Comparison of ENCODE assay signal across 8 cellular contexts in genomic region chr9:109182940-109183798, GRCh38. TPM values are rescaled to one million over a fixed set of nuclear protein-coding genes. Genes with fewer than 3 reads are reported as not detected.
DNase-seq lines count a peak whose midpoint lies in the region; ATAC-seq and TF ChIP-seq lines count a peak whose summit lies in the region.

No MANE protein-coding gene starts in this region.

- H3K36me3 ChIP-seq in Loucy (ENCODE audit: insufficient read depth, low read length) (no peaks in the 10 kb centered on the region), lower lobe of right lung (no peaks in the 10 kb centered on the region)

- H3K9me2 ChIP-seq in Loucy (replicated peaks; ENCODE audit: low read depth, low read length), result no peaks in the 10 kb centered on the region

- peaks cover 0 to 3% (median 0%) of the 10 kb centered on the region in 5 experiments for H3K9me3 Mint-ChIP-seq in brain
- H3K9me3 Mint-ChIP-seq in natural killer cell, result no peaks in the 10 kb centered on the region

- H3K4me2 ChIP-seq in Loucy (ENCODE audit: low read depth, low read length, poor library complexity, severe bottlenecking), result no peak overlapping the region

- no peak overlapping the region for H2AFZ ChIP-seq in Loucy (ENCODE audit: low read length)

- no peaks in the 10 kb centered on the region for H3K79me2 ChIP-seq in Loucy (ENCODE audit: insufficient read depth, low read length)

- H3K27ac Mint-ChIP-seq in brain, result peak overlapping the region in 1 of 5 experiments; percentile 39
- no peak overlapping the region for H3K27ac Mint-ChIP-seq in natural killer cell

- ATAC-seq in lower lobe of right lung, result peak; percentile 53 to 61
- no peak for ATAC-seq in omental fat pad (ENCODE audit: low FRiP score)
- no peak for ATAC-seq in natural killer cell

- TF ChIP-seq CTCF in GM12865 (IDR thresholded peaks at IDR 0.05; ENCODE audit: insufficient read depth, low read depth, low read length, missing control alignments) (peak; percentile 61), Loucy (conservative IDR thresholded peaks at IDR 0.05; ENCODE audit: low read length) (peak; percentile 73), brain (conservative IDR thresholded peaks at IDR 0.05) (peak; percentile 28 to 36), lower lobe of right lung (IDR thresholded peaks at IDR 0.05) (peak; percentile 24), omental fat pad (IDR thresholded peaks at IDR 0.05) (no peak), natural killer cell (IDR thresholded peaks at IDR 0.05) (no peak)

- H3K27me3 Mint-ChIP-seq in brain (peaks cover 4% of the 10 kb centered on the region), natural killer cell (ENCODE audit: low read depth in 2 of 2) (peaks cover 7 to 12% of the 10 kb centered on the region in 2 donors)

- in situ Hi-C loops in ACHN (cut with HindIII; ENCODE audit: low pct_ligation_motif_present, low pct_unique_long_range_greater_than_20kb, low sequenced_read_pairs), result no loop called here

- H3K4me3 ChIP-seq in GM12865 (ENCODE audit: low read depth, low read length) (no peak overlapping the region), Loucy (ENCODE audit: low read length, poor library complexity, severe bottlenecking) (no peak overlapping the region), lower lobe of right lung (no peak overlapping the region)

- no peaks in the 10 kb centered on the region for H3F3A ChIP-seq in Loucy (ENCODE audit: low read depth)

- H3K4me1 ChIP-seq in Loucy (ENCODE audit: insufficient read depth, low read length, poor library complexity, severe bottlenecking) (no peaks in the 10 kb centered on the region), lower lobe of right lung (no peaks in the 10 kb centered on the region)

- peak; percentile 37 for DNase-seq in ACHN
- peak; percentile 70 for DNase-seq in GM12865 (ENCODE audit: low read depth)
- DNase-seq in lower lobe of right lung, result no peak
- no peak for DNase-seq in omental fat pad (ENCODE audit: low spot score)
- no peak for DNase-seq in natural killer cell
- no peak for DNase-seq in activated gamma-delta T cell (lab: John Stamatoyannopoulos, UW)

- no peak overlapping the region for H3K9ac ChIP-seq in Loucy (ENCODE audit: low read depth, low read length, poor library complexity, severe bottlenecking)

- H3K9me3 ChIP-seq in Loucy (ENCODE audit: insufficient read depth, low read depth, low read length), result no peaks in the 10 kb centered on the region
- H3K9me3 ChIP-seq in lower lobe of right lung, result no peaks in the 10 kb centered on the region

- H3K36me3 Mint-ChIP-seq in brain (no peaks in the 10 kb centered on the region), natural killer cell (no peaks in the 10 kb centered on the region)

- H3K27ac ChIP-seq in lower lobe of right lung, result no peak overlapping the region

- H3K27me3 ChIP-seq in Loucy (ENCODE audit: insufficient read depth, low read length, poor library complexity, severe bottlenecking) (no peaks in the 10 kb centered on the region), lower lobe of right lung (ENCODE audit: low read depth) (no peaks in the 10 kb centered on the region)

- H3K4me1 Mint-ChIP-seq in brain, result no peaks in the 10 kb centered on the region
- H3K4me1 Mint-ChIP-seq in natural killer cell, result no peaks in the 10 kb centered on the region

- no peaks in the 10 kb centered on the region for H4K20me1 ChIP-seq in Loucy (ENCODE audit: insufficient read depth, low read length, poor library complexity, severe bottlenecking)

- intact Hi-C loops in lower lobe of right lung (cut with DNase I), result no loop called here
- intact Hi-C loops in natural killer cell (cut with micrococcal nuclease), result no loop called here

- H3K4me3 Mint-ChIP-seq in brain (no peak overlapping the region), natural killer cell (no peak overlapping the region)

RNA-seq across cellular contexts. Expression of gene FRRS1L, which starts 16.1 kb away (rescaled TPM):
- polyA plus RNA-seq in brain (ENCODE audit: insufficient read depth, low read depth, low replicate concordance), result 7.0 TPM
- total RNA-seq in lower lobe of right lung (0.06 TPM), omental fat pad (under 1 TPM in 3 of 4 donors, not detected in 1; 0.06 to 0.24 (median 0.16) TPM), natural killer cell (not detected)

Comparison
In these comparisons a context has a peak if more than half of its experiments do, and no peak if none do; other contexts are left out.
1. DNase-seq: peak in ACHN (single experiment) and GM12865 (single experiment); none in lower lobe of right lung (single experiment), omental fat pad (single experiment), natural killer cell (single experiment) and activated gamma-delta T cell (single experiment).
2. CTCF ChIP-seq: peak in GM12865 (single experiment), Loucy (single experiment), brain (2 of 2) and lower lobe of right lung (single experiment); none in omental fat pad (0 of 3) and natural killer cell (single experiment).
3. ATAC-seq: peak in lower lobe of right lung (2 of 2); none in omental fat pad (single experiment) and natural killer cell (0 of 3).